11 cellular contexts compared by ENCODE assay signal in genomic region chr11:48033918-48034341, GRCh38. TPM values are rescaled to one million over a fixed set of nuclear protein-coding genes. Genes with fewer than 3 reads are reported as not detected.
A peak's percentile ranks its signal among the peaks of the same experiment; 100 is the strongest.
DNase-seq lines count a peak whose midpoint lies in the region; ATAC-seq lines count a peak whose summit lies in the region.
"Had no signal": no experiment of that assay in that cellular context is flagged by ENCODE, and none has a peak within 500 bp of the region (broad histone marks: within the 10 kb centered on the region; RNA-seq: fewer than 3 reads in every experiment).

No MANE protein-coding gene starts in this region.

- peak overlapping the region in 9 of 11 experiments; percentile 30 to 99 (median 87); a peak in 17 of 22 replicates for H3K4me2 ChIP-seq in BLaER1 treated with 17β-estradiol and CSF1 and Interleukin-3, amounts not matched to agents 10 nM and 100 nM
- H3K4me2 ChIP-seq: PC-9 had no signal

- CTCF ChIA-PET in activated CD8-positive, alpha-beta T cell treated with anti-CD3 and anti-CD28 coated beads, Interleukin-2, amount 10 ng/mL, durations not matched to agents 7 days and 5 days (lab: Charles Lee): interaction anchor here (1.2 to 1.9 kb wide), 4 partner anchors 9 to 99 kb away, joined by 5 to 9 read pairs (median 6); no protein-coding TSS in a partner anchor

- H3K9me3 ChIP-seq in BLaER1 treated with 17β-estradiol and CSF1 and Interleukin-3, amounts not matched to agents 10 nM and 100 nM (replicated peaks in 1 of 11): no peaks in the 10 kb centered on the region
- H3K9me3 ChIP-seq: MG63 had no signal

- no peak for ATAC-seq in activated CD8-positive, alpha-beta T cell treated with anti-CD3 and anti-CD28 coated beads, Interleukin-2, amount 10 ng/mL, durations not matched to agents 7 days and 5 days
- ATAC-seq in memory B cell (ENCODE audit: low read depth) (no peak), GM18909 (IDR thresholded peaks at IDR 0.05; ENCODE audit: poor library complexity, unreplicated experiment) (no peak), HG02798 (IDR thresholded peaks at IDR 0.05; ENCODE audit: poor library complexity, unreplicated experiment) (no peak)
- ATAC-seq: stimulated activated naive CD8-positive, alpha-beta T cell treated with anti-CD3 and anti-CD28 coated beads, Interleukin-15, Interleukin-2, amounts not matched to agents 100 U/mL and 50 U/mL, for 24 hours had no signal

- H3K4me1 Mint-ChIP-seq in activated CD8-positive, alpha-beta T cell treated with anti-CD3 and anti-CD28 coated beads, Interleukin-2, amount 10 ng/mL, durations not matched to agents 7 days and 5 days (ENCODE audit: low read depth): peaks cover 73% of the 10 kb centered on the region
- peaks cover 55% of the 10 kb centered on the region for H3K4me1 Mint-ChIP-seq in memory B cell

- POLR2A ChIA-PET in activated CD8-positive, alpha-beta T cell treated with anti-CD3 and anti-CD28 coated beads, Interleukin-2, amount 10 ng/mL, durations not matched to agents 7 days and 5 days (lab: Charles Lee): interaction anchor here (1.5 to 2.2 kb wide), 2 partner anchors 9 to 22 kb away, joined by 4 to 13 read pairs; no protein-coding TSS in a partner anchor

- H3K9ac ChIP-seq in BLaER1 treated with 17β-estradiol and CSF1 and Interleukin-3, amounts not matched to agents 10 nM and 100 nM: peak overlapping the region in 4 of 11 experiments; percentile 62 to 72 (median 68); a peak in 4 of 22 replicates

- peak overlapping the region in 10 of 11 experiments; percentile 5 to 85 (median 80); a peak in 15 of 22 replicates for H3K27ac ChIP-seq in BLaER1 treated with 17β-estradiol and CSF1 and Interleukin-3, amounts not matched to agents 10 nM and 100 nM
- H3K27ac ChIP-seq: PC-9 had no signal

- peaks cover 41 to 98% (median 79%) of the 10 kb centered on the region in 10 experiments for H3K4me1 ChIP-seq in BLaER1 treated with 17β-estradiol and CSF1 and Interleukin-3, amounts not matched to agents 10 nM and 100 nM

- no peak overlapping the region for H3K4me3 ChIP-seq in BLaER1 treated with 17β-estradiol and CSF1 and Interleukin-3, amounts not matched to agents 10 nM and 100 nM
- H3K4me3 ChIP-seq: MG63, PC-9 had no signal

- peak overlapping the region; percentile 40 for H3K27ac Mint-ChIP-seq in activated CD8-positive, alpha-beta T cell treated with anti-CD3 and anti-CD28 coated beads, Interleukin-2, amount 10 ng/mL, durations not matched to agents 7 days and 5 days
- H3K27ac Mint-ChIP-seq in memory B cell: peak overlapping the region; percentile 65

- peaks cover 0 to 98% (median 26%) of the 10 kb centered on the region in 11 experiments; a peak in 14 of 22 replicates for H4K20me1 ChIP-seq in BLaER1 treated with 17β-estradiol and CSF1 and Interleukin-3, amounts not matched to agents 10 nM and 100 nM

- no peaks in the 10 kb centered on the region for H3K27me3 ChIP-seq in BLaER1 treated with 17β-estradiol and CSF1 and Interleukin-3, amounts not matched to agents 10 nM and 100 nM
- H3K27me3 ChIP-seq: MG63 had no signal

- peaks cover 56% of the 10 kb centered on the region for H3K36me3 Mint-ChIP-seq in activated CD8-positive, alpha-beta T cell treated with anti-CD3 and anti-CD28 coated beads, Interleukin-2, amount 10 ng/mL, durations not matched to agents 7 days and 5 days (ENCODE audit: low read depth)
- H3K36me3 Mint-ChIP-seq in memory B cell: peaks cover 14% of the 10 kb centered on the region

- peak; percentile 67 to 81 for DNase-seq in Kasumi-1 (lab: John Stamatoyannopoulos, UW)
- DNase-seq in activated CD8-positive, alpha-beta T cell treated with anti-CD3 and anti-CD28 coated beads, Interleukin-2, amount 10 ng/mL, durations not matched to agents 7 days and 5 days: no peak
- DNase-seq in memory B cell (ENCODE audit: low spot score in 2 of 2): no peak
- DNase-seq in dedifferentiated amniotic fluid mesenchymal stem cell (ENCODE audit: extremely low spot score): no peak
- DNase-seq in dermis blood vessel endothelial cell: no peak
- DNase-seq: MG63; PC-9; stimulated activated naive CD8-positive, alpha-beta T cell treated with anti-CD3 and anti-CD28 coated beads, Interleukin-15, Interleukin-2, amounts not matched to agents 100 U/mL and 50 U/mL, for 24 hours had no signal

- H3K27me3 Mint-ChIP-seq in activated CD8-positive, alpha-beta T cell treated with anti-CD3 and anti-CD28 coated beads, Interleukin-2, amount 10 ng/mL, durations not matched to agents 7 days and 5 days (ENCODE audit: low read depth): no peaks in the 10 kb centered on the region
- no peaks in the 10 kb centered on the region for H3K27me3 Mint-ChIP-seq in memory B cell

- peaks cover 0 to 61% (median 6%) of the 10 kb centered on the region in 11 experiments; a peak in 8 of 22 replicates for H3K36me3 ChIP-seq in BLaER1 treated with 17β-estradiol and CSF1 and Interleukin-3, amounts not matched to agents 10 nM and 100 nM

- no peak overlapping the region for H3K4me3 Mint-ChIP-seq in activated CD8-positive, alpha-beta T cell treated with anti-CD3 and anti-CD28 coated beads, Interleukin-2, amount 10 ng/mL, durations not matched to agents 7 days and 5 days
- no peak overlapping the region for H3K4me3 Mint-ChIP-seq in memory B cell

- H3K9me3 Mint-ChIP-seq in activated CD8-positive, alpha-beta T cell treated with anti-CD3 and anti-CD28 coated beads, Interleukin-2, amount 10 ng/mL, durations not matched to agents 7 days and 5 days (ENCODE audit: insufficient read depth): no peaks in the 10 kb centered on the region
- H3K9me3 Mint-ChIP-seq in memory B cell: no peaks in the 10 kb centered on the region

RNA-seq across cellular contexts. Expression of gene PTPRJ, which starts 53.6 kb away (rescaled TPM):
- total RNA-seq in activated CD8-positive, alpha-beta T cell treated with anti-CD3 and anti-CD28 coated beads, Interleukin-2, amount 10 ng/mL, durations not matched to agents 7 days and 5 days: 10 to 100 TPM; 56.5 to 62.9 TPM
- total RNA-seq in dermis blood vessel endothelial cell: 0.60 and 1.4 TPM in 2 replicates

Comparison
In these comparisons a context has a peak if more than half of its experiments do, and no peak if none do; other contexts are left out.
1. DNase-seq: peak in Kasumi-1 (2 of 2); none in activated CD8-positive, alpha-beta T cell treated with anti-CD3 and anti-CD28 coated beads, Interleukin-2, amount 10 ng/mL, durations not matched to agents 7 days and 5 days (single experiment), memory B cell (0 of 2), dedifferentiated amniotic fluid mesenchymal stem cell (single experiment) and dermis blood vessel endothelial cell (single experiment).
2. RNA of gene PTPRJ, which starts 53.6 kb away (total RNA-seq): 56.5 to 62.9 TPM in activated CD8-positive, alpha-beta T cell treated with anti-CD3 and anti-CD28 coated beads, Interleukin-2, amount 10 ng/mL, durations not matched to agents 7 days and 5 days; 0.60 to 1.4 TPM in dermis blood vessel endothelial cell; every median in the first group is over 10 times any median in the second.